In genomic region chr20:50308166-50308512, GRCh38 we compare ENCODE assay signal across 11 cellular contexts.
DNase-seq lines count a peak whose midpoint lies in the region; ATAC-seq and TF ChIP-seq lines count a peak whose summit lies in the region.
"Had no signal": no experiment of that assay in that cellular context is flagged by ENCODE, and none has a peak within 500 bp of the region (broad histone marks: within the 10 kb centered on the region; RNA-seq: fewer than 3 reads in every experiment).

No MANE protein-coding gene starts in this region.

- H3K27ac ChIP-seq in SJSA1 (peak overlapping the region; percentile 89), fibroblast of lung (ENCODE audit: insufficient read depth, low read length) (peak overlapping the region; percentile 99), psoas muscle (peak overlapping the region; percentile 84)
- H3K27ac ChIP-seq: C4-2B had no signal

- no peaks in the 10 kb centered on the region for H4K20me1 ChIP-seq in fibroblast of lung (ENCODE audit: control insufficient read depth, extremely low read depth, insufficient read depth, low read length)

- intact Hi-C loops in psoas muscle (cut with DNase I) = loop anchor here in 1 of 2 donors (5.0 kb wide), 1 partner anchor 69 kb away; no protein-coding TSS in a partner anchor
- intact Hi-C loops in sciatic nerve (cut with DNase I) = loop anchor here (5.0 kb wide), 1 partner anchor 116 kb away; the partner anchor contains the start of gene CEBPB

- TF ChIP-seq CTCF in fibroblast of lung (conservative IDR thresholded peaks at IDR 0.05 in 1 of 2, IDR thresholded peaks at IDR 0.05 in 1 of 2; ENCODE audit: low read depth in 1 of 2, low read length in 2 of 2) (no peak), psoas muscle (IDR thresholded peaks at IDR 0.05) (no peak)

- H2AFZ ChIP-seq in fibroblast of lung (ENCODE audit: low read length) = no peak overlapping the region

- ATAC-seq in psoas muscle (peak in 2 of 4 donors; percentile 4 to 5), sciatic nerve (no peak), GM21825 (IDR thresholded peaks at IDR 0.05; ENCODE audit: unreplicated experiment) (no peak), GM18873 (IDR thresholded peaks at IDR 0.05; ENCODE audit: low FRiP score, unreplicated experiment) (no peak)

- H3K4me2 ChIP-seq in fibroblast of lung (ENCODE audit: extremely low read depth, insufficient read depth, low read length) = peak overlapping the region; percentile 72

- H3K9ac ChIP-seq in fibroblast of lung (ENCODE audit: insufficient read depth, low read length) = peak overlapping the region; percentile 65

- H3K27me3 ChIP-seq in SJSA1 (replicated peaks) (no peaks in the 10 kb centered on the region), fibroblast of lung (ENCODE audit: control insufficient read depth, insufficient read depth, low read length) (no peaks in the 10 kb centered on the region), psoas muscle (ENCODE audit: insufficient read depth in 3 of 3, low read length in 2 of 3) (no peaks in the 10 kb centered on the region)

- peaks cover 53% of the 10 kb centered on the region for H3K4me1 ChIP-seq in SJSA1 (replicated peaks)
- peaks cover 62% of the 10 kb centered on the region for H3K4me1 ChIP-seq in fibroblast of lung (ENCODE audit: control insufficient read depth, extremely low read depth, insufficient read depth, low read length)
- H3K4me1 ChIP-seq in psoas muscle = peaks cover 54% of the 10 kb centered on the region

- 51 to 63% (median 62%) methylated on average over 3 of the region's 3 CpGs for WGBS in psoas muscle, 3 donors

- H3K36me3 ChIP-seq in SJSA1 (no peaks in the 10 kb centered on the region), fibroblast of lung (ENCODE audit: control insufficient read depth, insufficient read depth, low read length) (no peaks in the 10 kb centered on the region), psoas muscle (ENCODE audit: insufficient read depth in 1 of 2, low read depth in 1 of 2) (no peaks in the 10 kb centered on the region)

- no peaks in the 10 kb centered on the region for H3K9me3 ChIP-seq in SJSA1 (replicated peaks)
- H3K9me3 ChIP-seq in fibroblast of lung (ENCODE audit: control insufficient read depth, insufficient read depth, low read depth, low read length) = no peaks in the 10 kb centered on the region
- no peaks in the 10 kb centered on the region for H3K9me3 ChIP-seq in psoas muscle

- peak; percentile 35 for DNase-seq in CD1c-positive myeloid dendritic cell (ENCODE audit: extremely low spot score)
- no peak for DNase-seq in SJSA1 (ENCODE audit: low read depth in 1 of 2, low spot score in 2 of 2)
- no peak for DNase-seq in fibroblast of lung (ENCODE audit: low read depth in 2 of 2)
- DNase-seq in psoas muscle = no peak
- DNase-seq in sciatic nerve (ENCODE audit: low spot score) = no peak
- DNase-seq in AG08396 (ENCODE audit: low spot score) = no peak
- DNase-seq: KG1, T-helper 2 cell had no signal

- H3K79me2 ChIP-seq in fibroblast of lung (ENCODE audit: control insufficient read depth, insufficient read depth, low read length) = no peaks in the 10 kb centered on the region

- H3K4me3 ChIP-seq in SJSA1 (no peak overlapping the region), fibroblast of lung (replicated peaks in 1 of 4; ENCODE audit: control extremely low read depth in 1 of 4, insufficient read depth in 1 of 4, low read depth in 3 of 4, low read length in 4 of 4) (peak overlapping the region in 1 of 4 experiments; percentile 14), psoas muscle (no peak overlapping the region)
